Comparison of ENCODE assay signal across 1 cellular context in genomic region chrX:66017659-66018170, GRCh38.
TF ChIP-seq lines count a peak whose summit lies in the region.

No MANE protein-coding gene starts in this region.

TF ChIP-seq in SK-N-SH, 30 proteins besides CTCF, POLR2A, EP300 and RAD21 (continued from another document):
- TF ChIP-seq USF1 (IDR thresholded peaks at IDR 0.05; ENCODE audit: borderline replicate concordance, low read depth): no peak
